ENCODE assay signal across 19 cellular contexts in the genomic region with DNA sequence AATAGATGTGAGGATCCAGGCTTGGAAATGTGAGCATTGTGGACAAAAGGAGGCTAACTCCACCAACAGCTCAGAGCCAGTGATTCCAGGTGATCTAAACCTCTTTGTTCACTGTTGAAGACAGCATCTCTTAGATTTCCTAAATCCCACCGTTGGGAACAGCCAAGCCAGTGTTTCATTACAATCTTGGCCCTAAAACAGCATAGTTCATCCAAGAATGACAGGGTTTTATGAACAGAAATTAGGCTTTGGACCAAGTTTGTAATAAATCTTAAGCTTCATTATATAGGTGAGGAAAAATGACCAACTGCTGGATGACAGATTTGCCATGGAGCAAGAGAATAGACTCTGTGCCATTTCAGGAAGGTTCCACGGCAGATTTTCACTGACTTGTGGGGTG.
DNase-seq lines count a peak whose midpoint lies in the region; ATAC-seq, FAIRE-seq and TF ChIP-seq lines count a peak whose summit lies in the region.
"Had no signal": no experiment of that assay in that cellular context is flagged by ENCODE, and none has a peak within 500 bp of the region (broad histone marks: within the 10 kb centered on the region; RNA-seq: fewer than 3 reads in every experiment).

No MANE protein-coding gene starts in this region.

- H3K36me3 Mint-ChIP-seq in IgD-negative memory B cell (peaks cover 3% of the 10 kb centered on the region), activated B cell treated with CpG ODN at 0.5 μM for 24 hours (ENCODE audit: low read depth) (peaks cover under 1% of the 10 kb centered on the region), naive B cell (peaks cover 16 to 30% of the 10 kb centered on the region in 2 donors)

- no peaks in the 10 kb centered on the region for H4K20me1 ChIP-seq in HepG2 (ENCODE audit: insufficient read depth, low read length)

- in situ Hi-C loops in G401 (cut with HindIII; ENCODE audit: low sequenced_read_pairs) (no loop called here), HepG2 (cut with HindIII; ENCODE audit: extremely low pct_ligation_motif_present, low pct_unique_long_range_greater_than_20kb) (no loop called here)

- H3K27ac ChIP-seq in HepG2 (ENCODE audit: extremely low read length, insufficient read depth, low read length) (no peak overlapping the region), dorsolateral prefrontal cortex (peak overlapping the region in 5 of 59 donors; percentile 9 to 79 (median 37))

- H3K27me3 ChIP-seq in HepG2 (ENCODE audit: control insufficient read depth in 1 of 2, insufficient read depth in 2 of 2, low read length in 2 of 2), result peaks cover 0 to 2% of the 10 kb centered on the region in 2 experiments; a peak in 2 of 5 replicates
- H3K27me3 ChIP-seq in dorsolateral prefrontal cortex, result no peaks in the 10 kb centered on the region

- H3K27me3 Mint-ChIP-seq in IgD-negative memory B cell, result no peaks in the 10 kb centered on the region
- no peaks in the 10 kb centered on the region for H3K27me3 Mint-ChIP-seq in activated B cell treated with CpG ODN at 0.5 μM for 24 hours
- no peaks in the 10 kb centered on the region for H3K27me3 Mint-ChIP-seq in naive B cell
- H3K27me3 Mint-ChIP-seq: CD8-positive, alpha-beta memory T cell had no signal

- H3K4me1 ChIP-seq in HepG2 (ENCODE audit: insufficient read depth, low read length), result no peaks in the 10 kb centered on the region

- intact Hi-C loops in activated B cell treated with CpG ODN at 0.5 μM for 24 hours (cut with micrococcal nuclease), result loop anchor here (2.0 kb wide), 1 partner anchor 14 kb away; no protein-coding TSS in a partner anchor
- intact Hi-C loops in HepG2 (cut with micrococcal nuclease; ENCODE audit: unreplicated experiment), result no loop called here
- intact Hi-C loops in dorsolateral prefrontal cortex (cut with DNase I), result no loop called here

- H3K9ac ChIP-seq in HepG2 (ENCODE audit: insufficient read depth, low read depth, low read length), result no peak overlapping the region

- DNase-seq in G401 (ENCODE audit: low spot score), result peak; percentile 74
- no peak for DNase-seq in activated B cell treated with CpG ODN at 0.5 μM for 24 hours
- no peak for DNase-seq in naive B cell
- DNase-seq in HepG2 (ENCODE audit: low spot score), result no peak
- DNase-seq in HK-2 (ENCODE audit: unreplicated experiment), result no peak
- DNase-seq in dorsolateral prefrontal cortex, result no peak
- DNase-seq in activated CD8-positive, alpha-beta memory T cell treated with anti-CD3 and anti-CD28 coated beads, Interleukin-2, amount 50 U/mL, for 48 hours, result no peak
- DNase-seq: CD8-positive, alpha-beta memory T cell; DMS53; GOT3; KG1; NCI-H1417; NCI-H187; NCI-H2107; NCI-H524; NCI-H82 had no signal

- 21% methylated on average over 2 of the region's 2 CpGs for WGBS in HepG2 (ENCODE audit: low lambda C conversion rate)

- no peak overlapping the region for H3K4me2 ChIP-seq in HepG2 (ENCODE audit: low read depth, low read length)

- POLR2A ChIA-PET in activated B cell treated with CpG ODN at 0.5 μM for 24 hours (lab: Charles Lee) (no interaction called here), HepG2 (lab: Yijun Ruan, JAX) (no interaction called here)

- no peak for TF ChIP-seq RAD21 in HepG2 (CRISPR knock-in tag; IDR thresholded peaks at IDR 0.05)

- H3K27ac Mint-ChIP-seq in IgD-negative memory B cell, result peak overlapping the region; percentile 6 to 90 (median 28)
- peak overlapping the region; percentile 77 for H3K27ac Mint-ChIP-seq in activated B cell treated with CpG ODN at 0.5 μM for 24 hours
- peak overlapping the region in 5 of 6 donors; percentile 17 to 94 (median 60) for H3K27ac Mint-ChIP-seq in naive B cell
- H3K27ac Mint-ChIP-seq: CD8-positive, alpha-beta memory T cell had no signal

- no peak for TF ChIP-seq CTCF in activated B cell treated with CpG ODN at 0.5 μM for 24 hours (IDR thresholded peaks at IDR 0.05)
- no peak for TF ChIP-seq CTCF in HepG2 (CRISPR knock-in tag; IDR thresholded peaks at IDR 0.05)
- no peak for TF ChIP-seq CTCF in dorsolateral prefrontal cortex (IDR thresholded peaks at IDR 0.05 in 54 of 56, conservative IDR thresholded peaks at IDR 0.05 in 2 of 56; ENCODE audit: low read depth in 1 of 56, partially characterized antibody in 56 of 56)

- ATAC-seq in activated B cell treated with CpG ODN at 0.5 μM for 24 hours (ENCODE audit: low read depth) (no peak), naive B cell (ENCODE audit: low read depth in 2 of 2) (no peak), HepG2 (no peak)
- ATAC-seq: Right ventricle myocardium inferior had no signal

- no peak for TF ChIP-seq POLR2A in HepG2 (IDR thresholded peaks at IDR 0.05; ENCODE audit: insufficient read depth in 1 of 2, low read depth in 2 of 2, low read length in 2 of 2)

- BruUV-seq in HepG2 (replicated peaks; lab: Mats Ljungman, UMichigan), result no TSS peak

- H3K9me3 ChIP-seq in HepG2 (ENCODE audit: low read length), result peaks cover 23% of the 10 kb centered on the region

- peaks cover 12 to 21% (median 19%) of the 10 kb centered on the region in 3 donors for H3K4me1 Mint-ChIP-seq in IgD-negative memory B cell
- peaks cover 24% of the 10 kb centered on the region for H3K4me1 Mint-ChIP-seq in activated B cell treated with CpG ODN at 0.5 μM for 24 hours
- peaks cover 19 to 22% (median 21%) of the 10 kb centered on the region in 3 donors for H3K4me1 Mint-ChIP-seq in naive B cell
- H3K4me1 Mint-ChIP-seq: CD8-positive, alpha-beta memory T cell had no signal

- CTCF ChIA-PET in activated B cell treated with CpG ODN at 0.5 μM for 24 hours (lab: Charles Lee) (no interaction called here), HepG2 (lab: Yijun Ruan, JAX; ENCODE audit: low intra/inter-chr PET ratio, low total read pairs) (no interaction called here)

- H3K4me3 Mint-ChIP-seq in IgD-negative memory B cell, result peak overlapping the region in 2 of 4 donors; percentile 80 to 82
- peak overlapping the region; percentile 0 for H3K4me3 Mint-ChIP-seq in activated B cell treated with CpG ODN at 0.5 μM for 24 hours
- peak overlapping the region in 1 of 8 donors; percentile 34 for H3K4me3 Mint-ChIP-seq in naive B cell
- H3K4me3 Mint-ChIP-seq: CD8-positive, alpha-beta memory T cell had no signal

- H3K4me3 ChIP-seq in HepG2 (replicated peaks in 1 of 3; ENCODE audit: insufficient read depth in 1 of 3, low read depth in 2 of 3, low read length in 3 of 3), result no peak overlapping the region
- H3K4me3 ChIP-seq in dorsolateral prefrontal cortex, result no peak overlapping the region

- no peak overlapping the region for H2AFZ ChIP-seq in HepG2 (ENCODE audit: low read length)

- no peaks in the 10 kb centered on the region for H3K79me2 ChIP-seq in HepG2 (ENCODE audit: insufficient read depth, low read length)

- H3K9me3 Mint-ChIP-seq in IgD-negative memory B cell (peaks cover 1 to 10% (median 4%) of the 10 kb centered on the region in 3 donors), activated B cell treated with CpG ODN at 0.5 μM for 24 hours (peaks cover 11% of the 10 kb centered on the region), naive B cell (peaks cover 9 to 18% (median 15%) of the 10 kb centered on the region in 7 donors)

- H3K36me3 ChIP-seq in HepG2 (replicated peaks in 1 of 2; ENCODE audit: control insufficient read depth in 1 of 2, insufficient read depth in 2 of 2, low read length in 2 of 2), result no peaks in the 10 kb centered on the region

- FAIRE-seq in HepG2 (lab: Jason Lieb, UNC), result no peak
- FAIRE-seq: RCC 7860 had no signal

- no peak for TF ChIP-seq EP300 in HepG2 (IDR thresholded peaks at IDR 0.05; ENCODE audit: low read depth in 2 of 2, low read length in 2 of 2)
- TF ChIP-seq EP300 in HepG2 (CRISPR knock-in tag; IDR thresholded peaks at IDR 0.05; ENCODE audit: borderline replicate concordance), result no peak

TF ChIP-seq in HepG2, 621 proteins besides CTCF, POLR2A, EP300 and RAD21:
- no peak for TF ChIP-seq POGZ (CRISPR knock-in tag; IDR thresholded peaks at IDR 0.05)
- TF ChIP-seq ZNF790 (CRISPR knock-in tag; IDR thresholded peaks at IDR 0.05; ENCODE audit: borderline replicate concordance), result no peak
- no peak for TF ChIP-seq IRX3 (CRISPR knock-in tag; IDR thresholded peaks at IDR 0.05; ENCODE audit: borderline replicate concordance, low read depth)
- no peak for TF ChIP-seq CREM (IDR thresholded peaks at IDR 0.05)
- no peak for TF ChIP-seq CREM (CRISPR knock-in tag; IDR thresholded peaks at IDR 0.05)
